Comparison of ENCODE assay signal across 11 cellular contexts in genomic region chr15:60563539-60564404, GRCh38.
A peak's percentile ranks its signal among the peaks of the same experiment; 100 is the strongest.
DNase-seq lines count a peak whose midpoint lies in the region; ATAC-seq, FAIRE-seq and TF ChIP-seq lines count a peak whose summit lies in the region.
"Had no signal": no experiment of that assay in that cellular context is flagged by ENCODE, and none has a peak within 500 bp of the region (broad histone marks: within the 10 kb centered on the region; RNA-seq: fewer than 3 reads in every experiment).

No MANE protein-coding gene starts in this region.

- WGBS in small intestine, 3 donors: 73 to 86% (median 76%) methylated on average over 4 of the region's 4 CpGs
- 96% methylated on average over 4 of the region's 4 CpGs for WGBS in mammary epithelial cell (ENCODE audit: low coverage, missing lambda C conversion rate)

- H3K4me1 ChIP-seq in small intestine (ENCODE audit: control insufficient read depth in 2 of 2, insufficient read depth in 1 of 2, low read depth in 1 of 2, low read length in 1 of 2): peaks cover 0 to 4% of the 10 kb centered on the region in 2 donors
- no peaks in the 10 kb centered on the region for H3K4me1 ChIP-seq in mammary epithelial cell (ENCODE audit: insufficient read depth, low read length)
- H3K4me1 ChIP-seq in left ventricle myocardium inferior: peaks cover 23% of the 10 kb centered on the region

- DNase-seq in activated CD4-positive, alpha-beta T cell treated with anti-CD3 and anti-CD28 coated beads, Interleukin-2, amount 50 U/mL, for 1 hour: peak; percentile 42
- no peak for DNase-seq in activated CD4-positive, alpha-beta T cell treated with anti-CD3 and anti-CD28 coated beads, Interleukin-2, amount 50 U/mL, for 4 hours
- DNase-seq in small intestine (peak; percentile 54), AML-193 (lab: John Stamatoyannopoulos, UW) (no peak), mammary epithelial cell (no peak), left ventricle myocardium inferior (no peak)
- DNase-seq: activated CD4-positive, alpha-beta T cell treated with anti-CD3 and anti-CD28 coated beads for 4 hours; NCI-H526 had no signal

- intact Hi-C loops in mammary epithelial cell (cut with micrococcal nuclease) (no loop called here), left ventricle myocardium inferior (cut with micrococcal nuclease) (no loop called here)

- TF ChIP-seq CTCF in mammary epithelial cell (conservative IDR thresholded peaks at IDR 0.05 in 1 of 2, IDR thresholded peaks at IDR 0.05 in 1 of 2; ENCODE audit: extremely low read depth in 1 of 2, insufficient read depth in 1 of 2, low read depth in 1 of 2, low read length in 2 of 2) (no peak), left ventricle myocardium inferior (IDR thresholded peaks at IDR 0.05; ENCODE audit: borderline replicate concordance) (no peak)

- H3K4me2 ChIP-seq in mammary epithelial cell (ENCODE audit: insufficient read depth, low read depth, low read length): no peak overlapping the region

- H2AFZ ChIP-seq in mammary epithelial cell (ENCODE audit: low read depth, low read length): no peak overlapping the region

- ATAC-seq in GM21717 (IDR thresholded peaks at IDR 0.05; ENCODE audit: unreplicated experiment) (peak; percentile 52), HG03571 (IDR thresholded peaks at IDR 0.05; ENCODE audit: unreplicated experiment) (peak; percentile 54)

- H3K27me3 ChIP-seq in small intestine (ENCODE audit: control insufficient read depth in 2 of 2, insufficient read depth in 2 of 2, low read length in 2 of 2): no peaks in the 10 kb centered on the region
- no peaks in the 10 kb centered on the region for H3K27me3 ChIP-seq in mammary epithelial cell (ENCODE audit: insufficient read depth, low read length)
- H3K27me3 ChIP-seq in left ventricle myocardium inferior (ENCODE audit: low read depth): no peaks in the 10 kb centered on the region

- CTCF ChIA-PET in mammary epithelial cell (lab: Charles Lee; ENCODE audit: low non-redundant PET): no interaction called here

- BruUV-seq in mammary epithelial cell (replicated peaks; lab: Mats Ljungman, UMichigan): no TSS peak

- H3K36me3 ChIP-seq in small intestine (ENCODE audit: control insufficient read depth in 2 of 2, insufficient read depth in 2 of 2, low read length in 2 of 2) (no peaks in the 10 kb centered on the region), mammary epithelial cell (ENCODE audit: insufficient read depth, low read length) (no peaks in the 10 kb centered on the region), left ventricle myocardium inferior (no peaks in the 10 kb centered on the region)

- no peaks in the 10 kb centered on the region for H4K20me1 ChIP-seq in mammary epithelial cell (ENCODE audit: insufficient read depth, low read length)

- in situ Hi-C loops in mammary epithelial cell (cut with MboI; ENCODE audit: low sequenced_read_pairs in 2 of 2): no loop called here

- H3K9me3 ChIP-seq in small intestine (ENCODE audit: control insufficient read depth, low read depth): no peaks in the 10 kb centered on the region
- no peaks in the 10 kb centered on the region for H3K9me3 ChIP-seq in mammary epithelial cell (replicated peaks; ENCODE audit: insufficient read depth, low read length)
- no peaks in the 10 kb centered on the region for H3K9me3 ChIP-seq in left ventricle myocardium inferior (replicated peaks)

- H3K9ac ChIP-seq in mammary epithelial cell (ENCODE audit: insufficient read depth, low read length): no peak overlapping the region

- H3K79me2 ChIP-seq in mammary epithelial cell (ENCODE audit: insufficient read depth, low read length): no peaks in the 10 kb centered on the region

- H3K27ac ChIP-seq in small intestine (ENCODE audit: low read depth in 1 of 2, low read length in 1 of 2): peak overlapping the region in 1 of 2 donors; percentile 71
- H3K27ac ChIP-seq in mammary epithelial cell (ENCODE audit: insufficient read depth, low read depth, low read length): no peak overlapping the region
- H3K27ac ChIP-seq in left ventricle myocardium inferior (replicated peaks): no peak overlapping the region

- no peak overlapping the region for H3K4me3 ChIP-seq in small intestine (ENCODE audit: low read depth in 1 of 2, low read length in 2 of 2)
- no peak overlapping the region for H3K4me3 ChIP-seq in mammary epithelial cell (replicated peaks in 1 of 3; ENCODE audit: insufficient read depth in 1 of 3, low read depth in 2 of 3, low read length in 3 of 3)
- H3K4me3 ChIP-seq in left ventricle myocardium inferior: no peak overlapping the region

- FAIRE-seq in small intestine (lab: Jason Lieb, UNC): no peak
- FAIRE-seq: HTR-8/SVneo had no signal

- dilution Hi-C loops in mammary epithelial cell (cut with HindIII; ENCODE audit: low sequenced_read_pairs): no loop called here

Comparison
In these comparisons a context has a peak if more than half of its experiments do, and no peak if none do; other contexts are left out.
1. DNase-seq: peak in activated CD4-positive, alpha-beta T cell treated with anti-CD3 and anti-CD28 coated beads, Interleukin-2, amount 50 U/mL, for 1 hour (single experiment) and small intestine (single experiment); none in activated CD4-positive, alpha-beta T cell treated with anti-CD3 and anti-CD28 coated beads, Interleukin-2, amount 50 U/mL, for 4 hours (0 of 2), AML-193 (0 of 2), mammary epithelial cell (single experiment) and left ventricle myocardium inferior (single experiment).